In the genomic region with DNA sequence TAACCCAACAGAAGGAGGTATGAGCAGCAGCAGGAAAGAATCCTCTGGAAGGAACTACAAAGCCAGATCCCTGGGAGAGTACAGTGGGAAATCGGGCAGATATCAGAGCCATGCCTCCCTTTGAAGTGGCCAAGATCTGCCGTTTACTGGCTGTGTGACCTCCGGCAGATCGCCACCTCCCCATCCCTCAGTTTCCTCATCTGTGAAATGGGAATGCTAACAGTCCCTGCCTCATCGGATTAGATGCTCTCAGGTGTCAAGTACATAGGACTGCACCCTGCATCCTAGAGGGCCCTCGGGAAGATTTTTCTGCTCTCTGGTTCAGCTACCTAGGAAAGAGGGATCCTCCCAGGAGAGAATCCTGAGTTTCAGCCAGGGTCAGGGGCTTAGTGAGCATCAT, we compare ENCODE assay signal across 30 cellular contexts.
"Had no signal": no experiment of that assay in that cellular context is flagged by ENCODE, and none has a peak within 500 bp of the region (broad histone marks: within the 10 kb centered on the region; RNA-seq: fewer than 3 reads in every experiment).

No MANE protein-coding gene starts in this region.

- DNase-seq: activated CD4-positive, alpha-beta memory T cell treated with anti-CD3 and anti-CD28 coated beads for 36 hours; activated CD4-positive, alpha-beta T cell treated with anti-CD3 and anti-CD28 coated beads for 36 hours; activated CD4-positive, alpha-beta T cell treated with anti-CD3 and anti-CD28 coated beads, Interleukin-2, amount 10 ng/mL, durations not matched to agents 24 days and 14 days; activated CD4-positive, CD25-positive, alpha-beta regulatory T cell; activated CD4-positive, CD25-positive, alpha-beta regulatory T cell treated with anti-CD3 and anti-CD28 coated beads, Interleukin-2, amount 50 U/mL, for 72 hours; activated CD8-positive, alpha-beta memory T cell treated with anti-CD3 and anti-CD28 coated beads, Interleukin-2, amount 10 ng/mL, durations not matched to agents 7 days and 5 days; activated CD8-positive, alpha-beta memory T cell treated with anti-CD3 and anti-CD28 coated beads, Interleukin-2, amount 50 U/mL, for 4 hours; activated CD8-positive, alpha-beta T cell treated with anti-CD3 and anti-CD28 coated beads, Interleukin-2, amount 10 ng/mL, durations not matched to agents 7 days and 5 days; activated effector memory CD4-positive, alpha-beta T cell treated with anti-CD3 and anti-CD28 coated beads, Interleukin-2, amount 50 U/mL, for 16 hours; activated naive CD4-positive, alpha-beta T cell treated with anti-CD3 and anti-CD28 coated beads, Interleukin-2, amount 10 ng/mL, durations not matched to agents 7 days and 5 days; activated T-cell treated with anti-CD3 and anti-CD28 coated beads, Interleukin-2, amount 50 U/mL, for 1 hour; activated T-cell treated with anti-CD3 and anti-CD28 coated beads, Interleukin-2, amount 50 U/mL, for 48 hours; central memory CD4-positive, alpha-beta T cell; cerebellar nuclear complex; colonic mucosa; dorsolateral prefrontal cortex; effector memory CD4-positive, alpha-beta T cell; endodermal cell; foreskin fibroblast; head of caudate nucleus; T-helper 2 cell had no signal

- H3K36me3 ChIP-seq: ascending aorta, breast epithelium, cardiac muscle cell, colonic mucosa had no signal

- H3K4me1 ChIP-seq: breast epithelium, colonic mucosa had no signal

- H3K27ac Mint-ChIP-seq: activated CD4-positive, alpha-beta memory T cell treated with anti-CD3 and anti-CD28 coated beads for 36 hours; activated CD4-positive, alpha-beta T cell treated with anti-CD3 and anti-CD28 coated beads for 36 hours; activated CD4-positive, alpha-beta T cell treated with anti-CD3 and anti-CD28 coated beads, Interleukin-2, amount 10 ng/mL, durations not matched to agents 24 days and 14 days; activated CD8-positive, alpha-beta memory T cell treated with anti-CD3 and anti-CD28 coated beads, Interleukin-2, amount 10 ng/mL, durations not matched to agents 7 days and 5 days; activated CD8-positive, alpha-beta T cell treated with anti-CD3 and anti-CD28 coated beads, Interleukin-2, amount 10 ng/mL, durations not matched to agents 7 days and 5 days; activated naive CD4-positive, alpha-beta T cell treated with anti-CD3 and anti-CD28 coated beads, Interleukin-2, amount 10 ng/mL, durations not matched to agents 7 days and 5 days; activated naive CD8-positive, alpha-beta T cell; activated T-helper 1 cell treated with anti-CD3 and anti-CD28 coated beads, Interleukin-12 subunit alpha, Interleukin-12 subunit beta, Interleukin-2, Interleukin-4 antibody, amounts not matched to agents 30 ng/mL and 10 ng/mL and 1 ng/mL, durations not matched to agents 14 hours and 24 hours and 36 hours; activated T-helper 2 cell treated with anti-CD3 and anti-CD28 coated beads, Interferon-gamma antibody, Interleukin-2, Interleukin-4, amounts not matched to agents 10 μg/mL and 5 μg/mL and 100 μg/mL, durations not matched to agents 14 hours and 24 hours and 36 hours; endodermal cell had no signal

- H3K27me3 Mint-ChIP-seq: activated CD8-positive, alpha-beta memory T cell treated with anti-CD3 and anti-CD28 coated beads, Interleukin-2, amount 10 ng/mL, durations not matched to agents 7 days and 5 days had no signal

- H3K27ac ChIP-seq: ascending aorta, breast epithelium, cardiac muscle cell, colonic mucosa, dorsolateral prefrontal cortex had no signal

- H3K4me3 ChIP-seq: ascending aorta, breast epithelium, cardiac muscle cell, colonic mucosa, dorsolateral prefrontal cortex had no signal

- H3K36me3 Mint-ChIP-seq: activated CD4-positive, alpha-beta memory T cell treated with anti-CD3 and anti-CD28 coated beads for 36 hours; activated CD8-positive, alpha-beta memory T cell treated with anti-CD3 and anti-CD28 coated beads, Interleukin-2, amount 10 ng/mL, durations not matched to agents 7 days and 5 days; activated naive CD4-positive, alpha-beta T cell treated with anti-CD3 and anti-CD28 coated beads, Interleukin-2, amount 10 ng/mL, durations not matched to agents 7 days and 5 days; activated naive CD8-positive, alpha-beta T cell; brain had no signal

- H3K9me3 Mint-ChIP-seq: activated CD4-positive, alpha-beta memory T cell treated with anti-CD3 and anti-CD28 coated beads for 36 hours; activated naive CD4-positive, alpha-beta T cell treated with anti-CD3 and anti-CD28 coated beads, Interleukin-2, amount 10 ng/mL, durations not matched to agents 7 days and 5 days; activated T-helper 1 cell treated with anti-CD3 and anti-CD28 coated beads, Interleukin-12 subunit alpha, Interleukin-12 subunit beta, Interleukin-2, Interleukin-4 antibody, amounts not matched to agents 30 ng/mL and 10 ng/mL and 1 ng/mL, durations not matched to agents 14 hours and 24 hours and 36 hours; activated T-helper 2 cell treated with anti-CD3 and anti-CD28 coated beads, Interferon-gamma antibody, Interleukin-2, Interleukin-4, amounts not matched to agents 10 μg/mL and 5 μg/mL and 100 μg/mL, durations not matched to agents 14 hours and 24 hours and 36 hours; brain; endodermal cell had no signal

- H3K4me3 Mint-ChIP-seq: activated CD4-positive, alpha-beta memory T cell treated with anti-CD3 and anti-CD28 coated beads for 36 hours; activated CD4-positive, alpha-beta T cell treated with anti-CD3 and anti-CD28 coated beads for 36 hours; activated CD4-positive, alpha-beta T cell treated with anti-CD3 and anti-CD28 coated beads, Interleukin-2, amount 10 ng/mL, durations not matched to agents 24 days and 14 days; activated CD8-positive, alpha-beta memory T cell treated with anti-CD3 and anti-CD28 coated beads, Interleukin-2, amount 10 ng/mL, durations not matched to agents 7 days and 5 days; activated CD8-positive, alpha-beta T cell treated with anti-CD3 and anti-CD28 coated beads, Interleukin-2, amount 10 ng/mL, durations not matched to agents 7 days and 5 days; activated naive CD4-positive, alpha-beta T cell treated with anti-CD3 and anti-CD28 coated beads, Interleukin-2, amount 10 ng/mL, durations not matched to agents 7 days and 5 days; activated naive CD8-positive, alpha-beta T cell; activated T-helper 1 cell treated with anti-CD3 and anti-CD28 coated beads, Interleukin-12 subunit alpha, Interleukin-12 subunit beta, Interleukin-2, Interleukin-4 antibody, amounts not matched to agents 30 ng/mL and 10 ng/mL and 1 ng/mL, durations not matched to agents 14 hours and 24 hours and 36 hours; brain; endodermal cell had no signal

- FAIRE-seq: frontal cortex had no signal

- ATAC-seq: activated CD4-positive, alpha-beta T cell treated with anti-CD3 and anti-CD28 coated beads for 36 hours; activated CD8-positive, alpha-beta memory T cell treated with anti-CD3 and anti-CD28 coated beads, Interleukin-2, amount 10 ng/mL, durations not matched to agents 7 days and 5 days; activated CD8-positive, alpha-beta T cell treated with anti-CD3 and anti-CD28 coated beads, Interleukin-2, amount 10 ng/mL, durations not matched to agents 7 days and 5 days; esophagus mucosa had no signal

- H3K9me3 ChIP-seq: ascending aorta, breast epithelium, colonic mucosa had no signal

- H3K4me1 Mint-ChIP-seq: endodermal cell had no signal
